In the genomic region with DNA sequence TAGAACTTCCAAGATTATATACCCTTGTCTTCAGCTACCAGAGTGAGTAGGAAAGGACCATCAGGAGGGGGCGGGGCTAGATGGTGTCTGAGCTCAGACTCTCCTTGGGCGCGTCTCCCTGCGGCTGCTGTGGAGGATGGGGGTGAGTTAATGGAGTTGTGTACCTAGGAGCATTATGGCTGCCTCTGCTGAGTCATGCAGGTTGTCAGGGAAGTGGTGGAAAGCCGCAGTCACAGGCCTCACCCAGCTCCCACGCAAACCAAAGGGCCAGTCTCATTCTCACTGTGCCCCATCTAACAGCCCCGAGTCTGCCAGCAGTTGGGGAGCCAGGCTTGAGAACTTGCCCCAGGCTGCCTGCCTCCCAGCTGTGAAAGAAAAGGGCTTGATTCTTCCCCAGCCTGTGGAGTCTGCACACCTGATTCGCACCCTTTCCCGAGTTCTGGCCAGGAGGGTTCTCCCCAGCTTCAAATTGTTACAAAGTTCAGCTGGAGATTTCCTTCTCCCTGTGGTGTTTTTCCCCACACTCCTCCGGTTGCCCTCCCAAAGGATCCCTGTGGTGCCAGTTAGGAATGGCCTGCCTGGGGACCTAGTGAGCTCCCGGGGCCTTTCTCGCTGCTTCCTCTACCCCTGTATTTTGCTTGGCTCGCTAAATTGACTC, we compare ENCODE assay signal across 11 cellular contexts.
A peak's percentile ranks its signal among the peaks of the same experiment; 100 is the strongest.
DNase-seq lines count a peak whose midpoint lies in the region; ATAC-seq and TF ChIP-seq lines count a peak whose summit lies in the region.
"Had no signal": no experiment of that assay in that cellular context is flagged by ENCODE, and none has a peak within 500 bp of the region (broad histone marks: within the 10 kb centered on the region; RNA-seq: fewer than 3 reads in every experiment).

No MANE protein-coding gene starts in this region.

- H3K27me3 ChIP-seq in colonic mucosa (no peaks in the 10 kb centered on the region), body of pancreas (no peaks in the 10 kb centered on the region)
- H3K27me3 ChIP-seq: pancreas had no signal

- DNase-seq in M059J (ENCODE audit: low read depth): peak; percentile 3
- peak; percentile 50 for DNase-seq in activated CD4-positive, alpha-beta T cell treated with anti-CD3 and anti-CD28 coated beads for 48 hours
- peak; percentile 89 for DNase-seq in colonic mucosa
- DNase-seq in stimulated activated CD4-positive, alpha-beta T cell treated with anti-CD3 and anti-CD28 coated beads, Interleukin-4, amount 100 ng/mL, for 1 hour: peak; percentile 4
- DNase-seq in left lobe of liver (ENCODE audit: low spot score): no peak
- no peak for DNase-seq in NOMO-1 treated with dmso at 0.1 percent for 144 hours (lab: John Stamatoyannopoulos, UW; ENCODE audit: unreplicated experiment)
- DNase-seq in body of pancreas: no peak
- DNase-seq: DMS153, left cardiac atrium, pancreas had no signal

- 92 to 95% methylated on average over 11 to 13 of the region's 13 CpGs for WGBS in body of pancreas, 2 donors

- no peak for TF ChIP-seq POLR2A in body of pancreas (IDR thresholded peaks at IDR 0.05)

- H3K4me1 ChIP-seq in colonic mucosa: peaks cover 6% of the 10 kb centered on the region
- H3K4me1 ChIP-seq in body of pancreas: no peaks in the 10 kb centered on the region
- H3K4me1 ChIP-seq: pancreas had no signal

- H3K27ac ChIP-seq in colonic mucosa (peak overlapping the region; percentile 61), body of pancreas (no peak overlapping the region)
- H3K27ac ChIP-seq: pancreas had no signal

- intact Hi-C loops in colonic mucosa (cut with DNase I): no loop called here
- intact Hi-C loops in body of pancreas (cut with DNase I): no loop called here

- H3K36me3 ChIP-seq in colonic mucosa (no peaks in the 10 kb centered on the region), body of pancreas (replicated peaks in 1 of 2; ENCODE audit: insufficient read depth in 1 of 2, low read depth in 2 of 2) (no peaks in the 10 kb centered on the region)
- H3K36me3 ChIP-seq: pancreas had no signal

- TF ChIP-seq CTCF in colonic mucosa (IDR thresholded peaks at IDR 0.05): no peak
- no peak for TF ChIP-seq CTCF in body of pancreas (IDR thresholded peaks at IDR 0.05)

- ATAC-seq in left lobe of liver (no peak), GM18498 (IDR thresholded peaks at IDR 0.05; ENCODE audit: unreplicated experiment) (no peak), body of pancreas (no peak)
- ATAC-seq: pancreas had no signal

- H3K9me3 ChIP-seq in colonic mucosa (no peaks in the 10 kb centered on the region), body of pancreas (no peaks in the 10 kb centered on the region)
- H3K9me3 ChIP-seq: pancreas had no signal

- no peak overlapping the region for H3K4me3 ChIP-seq in colonic mucosa
- H3K4me3 ChIP-seq in body of pancreas: no peak overlapping the region
- H3K4me3 ChIP-seq: pancreas had no signal

- no peak overlapping the region for H3K9ac ChIP-seq in colonic mucosa (ENCODE audit: low read depth in 2 of 2, low read length in 2 of 2)

Comparison
In these comparisons a context has a peak if more than half of its experiments do, and no peak if none do; other contexts are left out.
1. DNase-seq: peak in M059J (single experiment), activated CD4-positive, alpha-beta T cell treated with anti-CD3 and anti-CD28 coated beads for 48 hours (single experiment), colonic mucosa (single experiment) and stimulated activated CD4-positive, alpha-beta T cell treated with anti-CD3 and anti-CD28 coated beads, Interleukin-4, amount 100 ng/mL, for 1 hour (single experiment); none in left lobe of liver (single experiment), NOMO-1 treated with dmso at 0.1 percent for 144 hours (single experiment) and body of pancreas (0 of 4).